ENCODE assay signal across 18 cellular contexts in the genomic region with DNA sequence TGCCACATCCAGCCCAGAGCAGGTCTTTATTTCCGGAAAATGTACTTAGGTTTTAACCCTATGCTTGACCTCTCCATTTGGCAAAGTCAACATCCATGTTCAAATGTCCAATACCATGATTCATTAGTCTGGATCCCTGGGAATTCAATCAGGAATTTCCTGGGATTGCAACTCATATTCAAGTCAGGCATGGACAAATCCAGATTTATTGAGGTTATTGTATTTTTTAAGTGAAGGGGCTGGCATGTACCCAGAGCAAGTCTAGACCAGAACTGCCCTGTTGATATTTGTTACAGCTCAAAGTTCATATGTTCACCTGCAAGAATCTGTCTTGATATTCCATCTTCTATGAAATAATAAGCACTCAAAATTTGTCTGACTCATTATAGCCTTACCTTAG.
DNase-seq lines count a peak whose midpoint lies in the region; ATAC-seq and TF ChIP-seq lines count a peak whose summit lies in the region.
"Had no signal": no experiment of that assay in that cellular context is flagged by ENCODE, and none has a peak within 500 bp of the region (broad histone marks: within the 10 kb centered on the region; RNA-seq: fewer than 3 reads in every experiment).

No MANE protein-coding gene starts in this region.

- peak; percentile 37 for DNase-seq in HT1080 (ENCODE audit: low read depth)
- DNase-seq in astrocyte of the hippocampus (ENCODE audit: low read depth, low spot score), result peak; percentile 15
- DNase-seq in fibroblast of pulmonary artery (ENCODE audit: low read depth), result peak; percentile 24
- DNase-seq in kidney tubule cell (ENCODE audit: low spot score), result peak; percentile 46
- no peak for DNase-seq in UCSD-AML1 (lab: John Stamatoyannopoulos, UW; ENCODE audit: unreplicated experiment)
- DNase-seq in RKO (ENCODE audit: low spot score), result no peak
- DNase-seq: CD4-positive, alpha-beta memory T cell; DMS153; GF-D8; KG1; MV-4-11; NCI-H1417; NCI-H187; NCI-H526 treated with DMSO at 0.1 percent for 48 hours; Peyer's patch; SK-N-SH had no signal

- no peak overlapping the region for H3K4me3 ChIP-seq in fibroblast of pulmonary artery (replicated peaks; ENCODE audit: low read depth, low read length)
- H3K4me3 ChIP-seq: BLaER1, Peyer's patch had no signal

- TF ChIP-seq CTCF in fibroblast of pulmonary artery (IDR thresholded peaks at IDR 0.05; ENCODE audit: low read length, missing control alignments), result no peak

- ATAC-seq in GM19455 (IDR thresholded peaks at IDR 0.05; ENCODE audit: unreplicated experiment), result no peak

Comparison
In these comparisons a context has a peak if more than half of its experiments do, and no peak if none do; other contexts are left out.
1. DNase-seq: peak in HT1080 (single experiment), astrocyte of the hippocampus (single experiment), fibroblast of pulmonary artery (single experiment) and kidney tubule cell (single experiment); none in UCSD-AML1 (single experiment) and RKO (single experiment).